In genomic region chr14:105486333-105486973, GRCh38 we compare ENCODE assay signal across 10 cellular contexts. TPM values are rescaled to one million over a fixed set of nuclear protein-coding genes. Genes with fewer than 3 reads are reported as not detected.
DNase-seq lines count a peak whose midpoint lies in the region; ATAC-seq and TF ChIP-seq lines count a peak whose summit lies in the region.
"Had no signal": no experiment of that assay in that cellular context is flagged by ENCODE, and none has a peak within 500 bp of the region (broad histone marks: within the 10 kb centered on the region; RNA-seq: fewer than 3 reads in every experiment).

A gene with protein sequence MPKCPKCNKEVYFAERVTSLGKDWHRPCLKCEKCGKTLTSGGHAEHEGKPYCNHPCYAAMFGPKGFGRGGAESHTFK (plus strand): TSS chr14:105486886. CDS start chr14:105487260, 374 bp downstream.

- POLR2A ChIA-PET in GM10248 (lab: Yijun Ruan, JAX), result interaction anchor here (0.8 kb wide), 1 partner anchor 1971 kb away, joined by 3 read pairs; no protein-coding TSS in a partner anchor

- H3K9me3 ChIP-seq in BLaER1 treated with 17β-estradiol and CSF1 and Interleukin-3, amounts not matched to agents 10 nM and 100 nM (replicated peaks in 1 of 11), result no peaks in the 10 kb centered on the region
- no peaks in the 10 kb centered on the region for H3K9me3 ChIP-seq in neutrophil

- DNase-seq in NCI-H460 (ENCODE audit: extremely low read depth, low read depth) (no peak), fibroblast of the aortic adventitia (ENCODE audit: low read depth) (no peak), NCI-H69 (lab: John Stamatoyannopoulos, UW) (no peak), 8988T (no peak), GM10248 (ENCODE audit: extremely low spot score) (no peak)
- DNase-seq: NCI-H446 had no signal

- no peak for ATAC-seq in GM19324 (IDR thresholded peaks at IDR 0.05; ENCODE audit: low FRiP score, unreplicated experiment)

- no peaks in the 10 kb centered on the region; a peak in 1 of 22 replicates for H3K36me3 ChIP-seq in BLaER1 treated with 17β-estradiol and CSF1 and Interleukin-3, amounts not matched to agents 10 nM and 100 nM
- no peaks in the 10 kb centered on the region for H3K36me3 ChIP-seq in neutrophil

- peaks cover 64 to 87% (median 79%) of the 10 kb centered on the region in 10 experiments for H3K4me1 ChIP-seq in BLaER1 treated with 17β-estradiol and CSF1 and Interleukin-3, amounts not matched to agents 10 nM and 100 nM
- peaks cover 33 to 53% of the 10 kb centered on the region in 2 experiments for H3K4me1 ChIP-seq in neutrophil (ENCODE audit: control insufficient read depth in 1 of 2, insufficient read depth in 1 of 2, low read depth in 1 of 2, low read length in 1 of 2)

- H3K27ac ChIP-seq in BLaER1 treated with 17β-estradiol and CSF1 and Interleukin-3, amounts not matched to agents 10 nM and 100 nM, result peak within 1 kb of the TSS; percentile 27 to 81 (median 64)
- H3K27ac ChIP-seq in neutrophil, result peak within 1 kb of the TSS; percentile 5
- H3K27ac ChIP-seq: epithelial cell of prostate had no signal

- TF ChIP-seq CTCF in fibroblast of the aortic adventitia (IDR thresholded peaks at IDR 0.05; ENCODE audit: insufficient read depth, low read length) (no peak), neutrophil (IDR thresholded peaks at IDR 0.05) (no peak), GM10248 (IDR thresholded peaks at IDR 0.05; ENCODE audit: control extremely low read depth, extremely low read depth, low read depth, missing control alignments) (no peak)

- H3K27me3 ChIP-seq in BLaER1 treated with 17β-estradiol and CSF1 and Interleukin-3, amounts not matched to agents 10 nM and 100 nM, result peaks cover 26 to 41% (median 37%) of the 10 kb centered on the region in 11 experiments
- peaks cover 75% of the 10 kb centered on the region for H3K27me3 ChIP-seq in neutrophil

- H3K9ac ChIP-seq in BLaER1 treated with 17β-estradiol and CSF1 and Interleukin-3, amounts not matched to agents 10 nM and 100 nM, result peak within 1 kb of the TSS; percentile 68 to 84 (median 76)

- peak within 1 kb of the TSS; percentile 95 to 100 (median 99) for H3K4me2 ChIP-seq in BLaER1 treated with 17β-estradiol and CSF1 and Interleukin-3, amounts not matched to agents 10 nM and 100 nM

- CTCF ChIA-PET in GM10248 (lab: Yijun Ruan, JAX), result interaction anchor here (1.5 kb wide), 2 partner anchors 15 to 115 kb away, joined by 4 to 5 read pairs; no protein-coding TSS in a partner anchor

- peaks cover 0 to 49% (median 17%) of the 10 kb centered on the region in 11 experiments; a peak in 13 of 22 replicates for H4K20me1 ChIP-seq in BLaER1 treated with 17β-estradiol and CSF1 and Interleukin-3, amounts not matched to agents 10 nM and 100 nM

- peak within 1 kb of the TSS; percentile 53 to 78 (median 63) for H3K4me3 ChIP-seq in BLaER1 treated with 17β-estradiol and CSF1 and Interleukin-3, amounts not matched to agents 10 nM and 100 nM
- peak within 1 kb of the TSS; percentile 40 for H3K4me3 ChIP-seq in fibroblast of the aortic adventitia (ENCODE audit: low read depth, low read length)
- H3K4me3 ChIP-seq in neutrophil (ENCODE audit: low read depth in 1 of 2, low read length in 1 of 2), result peak within 1 kb of the TSS; percentile 58 to 63

RNA-seq across cellular contexts. Expression of the gene that starts here (rescaled TPM):
- total RNA-seq in NCI-H460 (2014; rRNA removed; shearing (Covaris generic)), result 65.3 and 85.6 TPM in 2 replicates
- polyA plus RNA-seq in NCI-H460 (2014; cell fraction: nucleus; rRNA removed), result 90.1 and 167 TPM in 2 replicates
- total RNA-seq in fibroblast of the aortic adventitia (ENCODE audit: low replicate concordance), result 9.4 and 28.4 TPM in 2 replicates
